In the genomic region with DNA sequence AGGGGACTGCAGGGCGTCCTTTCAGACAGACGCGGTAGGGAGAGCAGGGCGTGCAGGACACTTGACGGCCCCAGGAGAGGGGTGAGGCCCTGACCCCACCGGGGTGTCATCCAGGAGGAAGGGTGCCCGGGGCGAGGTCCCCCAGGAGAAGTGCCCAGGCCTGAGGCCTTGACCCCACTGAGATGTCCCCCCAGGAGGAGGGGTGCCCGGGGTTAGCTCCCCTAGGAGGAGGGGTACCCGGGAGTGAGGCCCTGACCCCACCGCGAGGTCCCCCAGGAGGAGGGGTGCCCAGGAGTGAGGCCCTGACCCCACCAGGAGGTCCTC, we compare ENCODE assay signal across 8 cellular contexts. TPM values are rescaled to one million over a fixed set of nuclear protein-coding genes. Genes with fewer than 3 reads are reported as not detected.
DNase-seq lines count a peak whose midpoint lies in the region; ATAC-seq and TF ChIP-seq lines count a peak whose summit lies in the region.

No MANE protein-coding gene starts in this region.

- peak overlapping the region; percentile 85; the same call in 1 of the 3 replicates for H2BK15ac ChIP-seq in IMR-90 (ENCODE audit: low read depth, low read length)

- H2BK20ac ChIP-seq in IMR-90 (ENCODE audit: low read depth, low read length): peak overlapping the region; percentile 74; the same call in 1 of the 2 replicates

- peak overlapping the region; percentile 83 for H3K9ac ChIP-seq in IMR-90 (ENCODE audit: low read depth, low read length)

- peak overlapping the region; percentile 99 for H2AK5ac ChIP-seq in IMR-90 (ENCODE audit: low read depth, low read length)

- H3K9me3 ChIP-seq in IMR-90 (ENCODE audit: control insufficient read depth, insufficient read depth, low read length): no peaks in the 10 kb centered on the region

- peaks cover 4% of the 10 kb centered on the region for H3K36me3 Mint-ChIP-seq in central memory CD8-positive, alpha-beta T cell (ENCODE audit: insufficient read depth)
- H3K36me3 Mint-ChIP-seq in naive B cell: no peaks in the 10 kb centered on the region

- H3K56ac ChIP-seq in IMR-90 (ENCODE audit: extremely low read depth, insufficient read depth, low read length): 0 out of 2 replicates have a peak overlapping the region, but pooled peaks have one; percentile 31

- peaks cover 23% of the 10 kb centered on the region for H3K4me1 ChIP-seq in IMR-90 (ENCODE audit: control insufficient read depth, insufficient read depth, low read length)

- TF ChIP-seq POLR2A in IMR-90 (IDR thresholded peaks at IDR 0.05; ENCODE audit: low read depth, low read length): no peak

- H3K9me3 Mint-ChIP-seq in central memory CD8-positive, alpha-beta T cell: no peaks in the 10 kb centered on the region
- no peaks in the 10 kb centered on the region for H3K9me3 Mint-ChIP-seq in naive B cell

- H3K4me2 ChIP-seq in IMR-90 (ENCODE audit: low read depth, low read length): peak overlapping the region; percentile 65

- no peaks in the 10 kb centered on the region for H3K27me3 Mint-ChIP-seq in central memory CD8-positive, alpha-beta T cell
- H3K27me3 Mint-ChIP-seq in naive B cell: peaks cover 0 to under 1% (median 0%) of the 10 kb centered on the region in 3 donors

- peak overlapping the region; percentile 93 for H3K23ac ChIP-seq in IMR-90 (ENCODE audit: low read depth, low read length)

- in situ Hi-C loops in IMR-90 (cut with MboI; ENCODE audit: low sequenced_read_pairs): no loop called here

- peak overlapping the region; percentile 89 for H3K4me3 Mint-ChIP-seq in central memory CD8-positive, alpha-beta T cell
- peak overlapping the region; percentile 54 to 91 (median 82) for H3K4me3 Mint-ChIP-seq in naive B cell

- peak overlapping the region; percentile 99 for H3K14ac ChIP-seq in IMR-90 (replicated peaks; ENCODE audit: low read depth, low read length)

- DNase-seq in AG09309 (ENCODE audit: low read depth) (no peak), IMR-90 (no peak), naive B cell (no peak), COLO829 (ENCODE audit: low spot score) (no peak), putamen (ENCODE audit: low spot score) (no peak)
- DNase-seq in central memory CD8-positive, alpha-beta T cell (ENCODE audit: low spot score in 2 of 2): no peak
- DNase-seq in activated CD8-positive, alpha-beta memory T cell treated with anti-CD3 and anti-CD28 coated beads, Interleukin-2, amount 50 U/mL, for 4 hours: no peak

- TF ChIP-seq CTCF in AG09309 (IDR thresholded peaks at IDR 0.05; ENCODE audit: control insufficient read depth, insufficient read depth, low read depth, low read length, missing control alignments): no peak
- no peak for TF ChIP-seq CTCF in IMR-90 (conservative IDR thresholded peaks at IDR 0.05; ENCODE audit: low read depth, low read length)

- H3K4ac ChIP-seq in IMR-90 (ENCODE audit: low read depth, low read length): peak overlapping the region; percentile 95

- peaks cover 19% of the 10 kb centered on the region for H3K4me1 Mint-ChIP-seq in central memory CD8-positive, alpha-beta T cell
- H3K4me1 Mint-ChIP-seq in naive B cell: peaks cover 12 to 38% (median 34%) of the 10 kb centered on the region in 3 donors

- H4K91ac ChIP-seq in IMR-90 (ENCODE audit: insufficient read depth, low read depth, low read length): peak overlapping the region; percentile 94

- ATAC-seq in IMR-90 (ENCODE audit: low read depth) (no peak), naive B cell (ENCODE audit: low read depth in 2 of 2) (no peak), HG02763 (IDR thresholded peaks at IDR 0.05; ENCODE audit: unreplicated experiment) (no peak)
- ATAC-seq in central memory CD8-positive, alpha-beta T cell (replicated peaks; ENCODE audit: extremely low read depth, poor library complexity, severe bottlenecking): no peak

- H3K36me3 ChIP-seq in IMR-90 (ENCODE audit: control insufficient read depth, insufficient read depth, low read length): no peaks in the 10 kb centered on the region; the same call in 1 of the 2 replicates

- peaks cover 6 to 16% of the 10 kb centered on the region in 2 experiments for H3K79me1 ChIP-seq in IMR-90 (ENCODE audit: low read depth in 1 of 2, low read length in 2 of 2)

- H3K27ac ChIP-seq in IMR-90 (ENCODE audit: insufficient read depth, low read length): peak overlapping the region; percentile 85

- H3K27ac Mint-ChIP-seq in central memory CD8-positive, alpha-beta T cell (ENCODE audit: low read depth): peak overlapping the region; percentile 93
- H3K27ac Mint-ChIP-seq in naive B cell: peak overlapping the region; percentile 72 to 96 (median 92)

- peak overlapping the region; percentile 66 for H3K18ac ChIP-seq in IMR-90 (ENCODE audit: low read depth, low read length)

- peaks cover 3% of the 10 kb centered on the region; the same call in 1 of the 2 replicates for H4K20me1 ChIP-seq in IMR-90 (ENCODE audit: insufficient read depth, low read length)

- peak overlapping the region; percentile 86 for H2BK5ac ChIP-seq in IMR-90 (ENCODE audit: low read depth, low read length, poor library complexity, severe bottlenecking)

- dilution Hi-C loops in IMR-90 (cut with HindIII; ENCODE audit: low sequenced_read_pairs, unreplicated experiment): no loop called here

- H3K4me3 ChIP-seq in AG09309 (ENCODE audit: control insufficient read depth, low read depth, low read length) (peak overlapping the region; percentile 39), IMR-90 (ENCODE audit: insufficient read depth, low read depth, low read length) (peak overlapping the region; percentile 33)

- intact Hi-C loops in IMR-90 (cut with micrococcal nuclease): no loop called here

- H2BK120ac ChIP-seq in IMR-90 (ENCODE audit: low read depth, low read length): peak overlapping the region; percentile 50

- POLR2A ChIA-PET in IMR-90 (lab: Charles Lee; ENCODE audit: unreplicated experiment): interaction anchor here (0.6 kb wide), 1 partner anchor 91 kb away, joined by 3 read pairs; no protein-coding TSS in a partner anchor

- CTCF ChIA-PET in IMR-90 (lab: Yijun Ruan, JAX): no interaction called here

- H3K9me1 ChIP-seq in IMR-90 (ENCODE audit: insufficient read depth, low read length): peaks cover 14% of the 10 kb centered on the region

- no peak for TF ChIP-seq RAD21 in IMR-90 (IDR thresholded peaks at IDR 0.05; ENCODE audit: low read length)

- no peaks in the 10 kb centered on the region for H3K27me3 ChIP-seq in IMR-90 (ENCODE audit: control insufficient read depth, insufficient read depth, low read length)

- peak overlapping the region; percentile 92 for H4K5ac ChIP-seq in IMR-90 (ENCODE audit: low read depth, low read length)

- H2AFZ ChIP-seq in IMR-90 (replicated peaks; ENCODE audit: low read length, poor library complexity): peak overlapping the region; percentile 99

- BruUV-seq in IMR-90 (replicated peaks; lab: Mats Ljungman, UMichigan): no TSS peak

- H4K8ac ChIP-seq in IMR-90 (ENCODE audit: low read depth in 2 of 2, low read length in 2 of 2): peak overlapping the region; percentile 97 to 99

- WGBS in IMR-90 (ENCODE audit: extremely low coverage in 2 of 2, insufficient read length in 1 of 2), 2 experiments: 100% methylated on average over 1 of the region's 12 CpGs; no CpG with 5 or more reads in 1 of the 2 experiments

- H2AK9ac ChIP-seq in IMR-90 (replicated peaks; ENCODE audit: low read depth, low read length, poor library complexity): peak overlapping the region; percentile 84

TF ChIP-seq in IMR-90, 13 proteins besides CTCF, POLR2A, EP300 and RAD21:
- TF ChIP-seq NFE2L2 (IDR thresholded peaks at IDR 0.05; ENCODE audit: low read depth, low read length): no peak
- no peak for TF ChIP-seq CEBPB (IDR thresholded peaks at IDR 0.05; ENCODE audit: low read depth, low read length)
- TF ChIP-seq MAFK (IDR thresholded peaks at IDR 0.05; ENCODE audit: low read depth, low read length): no peak
- no peak for TF ChIP-seq SMC3 (IDR thresholded peaks at IDR 0.05; ENCODE audit: low read depth, low read length)
- TF ChIP-seq MXI1 (IDR thresholded peaks at IDR 0.05; ENCODE audit: borderline replicate concordance, low read depth, low read length): no peak
- TF ChIP-seq FOS (IDR thresholded peaks at IDR 0.05; ENCODE audit: low read depth, low read length): no peak
- TF ChIP-seq USF2 (IDR thresholded peaks at IDR 0.05; ENCODE audit: low read depth, low read length): no peak
- no peak for TF ChIP-seq BHLHE40 (IDR thresholded peaks at IDR 0.05; ENCODE audit: low read depth, low read length)
- no peak for TF ChIP-seq RFX5 (IDR thresholded peaks at IDR 0.05; ENCODE audit: low read depth, low read length)
- TF ChIP-seq, protein P1, sequence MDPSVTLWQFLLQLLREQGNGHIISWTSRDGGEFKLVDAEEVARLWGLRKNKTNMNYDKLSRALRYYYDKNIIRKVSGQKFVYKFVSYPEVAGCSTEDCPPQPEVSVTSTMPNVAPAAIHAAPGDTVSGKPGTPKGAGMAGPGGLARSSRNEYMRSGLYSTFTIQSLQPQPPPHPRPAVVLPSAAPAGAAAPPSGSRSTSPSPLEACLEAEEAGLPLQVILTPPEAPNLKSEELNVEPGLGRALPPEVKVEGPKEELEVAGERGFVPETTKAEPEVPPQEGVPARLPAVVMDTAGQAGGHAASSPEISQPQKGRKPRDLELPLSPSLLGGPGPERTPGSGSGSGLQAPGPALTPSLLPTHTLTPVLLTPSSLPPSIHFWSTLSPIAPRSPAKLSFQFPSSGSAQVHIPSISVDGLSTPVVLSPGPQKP (IDR thresholded peaks at IDR 0.05; ENCODE audit: borderline replicate concordance, low read depth, low read length): no peak

RNA-seq across cellular contexts. Expression of gene METRNL, which starts 27.2 kb away (rescaled TPM):
- 17.9 and 21.4 TPM in 2 replicates for total RNA-seq in IMR-90 (2012; rRNA removed)
- polyA plus RNA-seq in IMR-90 (2012; rRNA removed) (48.2 and 60.2 TPM in 2 replicates), naive B cell (ENCODE audit: low read depth in 6 of 6) (1 to 10 TPM in 4 of 6 donors, under 1 TPM in 2; 0.69 to 4.5 (median 1.4) TPM)
- 73.7 and 167 TPM in 2 replicates for polyA plus RNA-seq in IMR-90 (2012; cell fraction: cytosol; rRNA removed)
- polyA plus RNA-seq in IMR-90 (2012; cell fraction: nucleus; rRNA removed; ENCODE audit: low replicate concordance): 50.0 and 129 TPM in 2 replicates

Comparison
In these comparisons a context has a peak if more than half of its experiments do, and no peak if none do; other contexts are left out.
1. RNA of gene METRNL, which starts 27.2 kb away (polyA plus RNA-seq): 48.2 to 167 TPM in IMR-90; 0.69 to 4.5 TPM in naive B cell; every median in the first group is over 4 times any median in the second.